ENCODE assay signal across 9 cellular contexts in the genomic region with DNA sequence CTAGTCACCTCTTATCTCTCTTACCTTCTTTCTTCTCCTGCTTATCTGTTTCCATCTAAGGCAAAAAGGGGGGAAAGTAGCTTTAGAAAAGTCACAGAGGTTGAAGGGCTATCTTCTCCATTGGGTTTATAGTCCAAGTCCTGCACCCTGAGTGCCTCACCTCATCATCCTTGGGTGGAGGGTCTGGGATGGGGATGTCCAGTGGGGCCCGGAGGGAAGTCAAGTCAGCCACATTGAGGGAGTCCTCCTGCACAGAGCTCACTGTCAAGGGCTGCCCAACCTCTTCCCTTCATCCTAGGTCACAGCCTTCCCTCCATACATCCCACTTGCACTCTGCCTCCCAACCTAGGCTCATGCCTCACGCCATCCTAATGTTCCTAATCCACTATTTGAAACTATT. TPM values are rescaled to one million over a fixed set of nuclear protein-coding genes. Genes with fewer than 3 reads are reported as not detected.
DNase-seq lines count a peak whose midpoint lies in the region; ATAC-seq and TF ChIP-seq lines count a peak whose summit lies in the region.
"Had no signal": no experiment of that assay in that cellular context is flagged by ENCODE, and none has a peak within 500 bp of the region (broad histone marks: within the 10 kb centered on the region; RNA-seq: fewer than 3 reads in every experiment).

No MANE protein-coding gene starts in this region.

- H3K4me3 ChIP-seq in GM23248: peak overlapping the region; percentile 84
- peak overlapping the region; percentile 95 for H3K4me3 ChIP-seq in SU-DHL-6 (ENCODE audit: insufficient read depth, low read length, poor library complexity, severe bottlenecking)
- H3K4me3 ChIP-seq in fibroblast of the aortic adventitia (ENCODE audit: low read depth, low read length): peak overlapping the region; percentile 95
- peak overlapping the region in 2 of 7 experiments; percentile 82 to 87 for H3K4me3 ChIP-seq in skin epidermis

- TF ChIP-seq CTCF in SU-DHL-6 (IDR thresholded peaks at IDR 0.05; ENCODE audit: insufficient read depth, low read length, poor library complexity, severe bottlenecking) (no peak), fibroblast of the aortic adventitia (IDR thresholded peaks at IDR 0.05; ENCODE audit: insufficient read depth, low read length) (no peak)

- no peaks in the 10 kb centered on the region for H3K9me3 ChIP-seq in GM23248 (ENCODE audit: low read depth)
- H3K9me3 ChIP-seq in SU-DHL-6 (ENCODE audit: insufficient read depth, low read length): no peaks in the 10 kb centered on the region

- no peaks in the 10 kb centered on the region for H3K9me2 ChIP-seq in GM23248 (ENCODE audit: insufficient read depth)
- no peaks in the 10 kb centered on the region for H3K9me2 ChIP-seq in SU-DHL-6 (replicated peaks; ENCODE audit: insufficient read depth, low read length)

- DNase-seq in GM23248: no peak
- DNase-seq in fibroblast of the aortic adventitia (ENCODE audit: low read depth): no peak
- DNase-seq in amniotic stem cell (lab: John Stamatoyannopoulos, UW): no peak
- DNase-seq in NCI-H1694 (lab: John Stamatoyannopoulos, UW): no peak
- DNase-seq: amygdala had no signal

- WGBS in GM23248 (ENCODE audit: low coverage in 1 of 2, low lambda C conversion rate in 2 of 2, missing lambda C conversion rate in 2 of 2), 2 experiments: 81 to 88% methylated on average over 2 of the region's 2 CpGs

- peak overlapping the region; percentile 79; the same call in 1 of the 2 replicates for H3K27ac ChIP-seq in GM23248
- no peak overlapping the region for H3K27ac ChIP-seq in SU-DHL-6 (ENCODE audit: low read depth, low read length)
- H3K27ac ChIP-seq in skin epidermis: peak overlapping the region in 15 of 21 experiments; percentile 2 to 94 (median 88)

- in situ Hi-C loops in GM23248 (cut with MboI): no loop called here

- peak overlapping the region; percentile 83 for H3K4me2 ChIP-seq in GM23248 (ENCODE audit: unreplicated experiment)
- H3K4me2 ChIP-seq in SU-DHL-6 (ENCODE audit: low read depth, low read length, poor library complexity, severe bottlenecking): peak overlapping the region; percentile 96

- H3K9ac ChIP-seq in GM23248: peak overlapping the region; percentile 80
- peak overlapping the region; percentile 91 for H3K9ac ChIP-seq in SU-DHL-6 (ENCODE audit: low read length)

- no peaks in the 10 kb centered on the region for H3K27me3 ChIP-seq in GM23248 (replicated peaks; ENCODE audit: insufficient read depth)
- no peaks in the 10 kb centered on the region for H3K27me3 ChIP-seq in SU-DHL-6 (ENCODE audit: low read length)

- no peak for ATAC-seq in GM21360 (IDR thresholded peaks at IDR 0.05; ENCODE audit: unreplicated experiment)
- ATAC-seq: Right ventricle myocardium inferior had no signal

- H3K4me1 ChIP-seq in GM23248 (ENCODE audit: insufficient read depth): peaks cover 37% of the 10 kb centered on the region

- H3K36me3 ChIP-seq in GM23248 (ENCODE audit: low read depth) (peaks cover 8% of the 10 kb centered on the region; the same call in 1 of the 2 replicates), SU-DHL-6 (ENCODE audit: low read length) (0 out of 2 replicates have a peak, but pooled peaks cover 6% of the 10 kb centered on the region)

- no peak overlapping the region for H2AFZ ChIP-seq in GM23248
- H2AFZ ChIP-seq in SU-DHL-6 (ENCODE audit: low read depth, low read length, severe bottlenecking): no peak overlapping the region

- no peaks in the 10 kb centered on the region for H4K20me1 ChIP-seq in GM23248 (ENCODE audit: insufficient read depth)
- no peaks in the 10 kb centered on the region for H4K20me1 ChIP-seq in SU-DHL-6 (ENCODE audit: low read depth, low read length)

- peaks cover 55% of the 10 kb centered on the region for H3K79me2 ChIP-seq in GM23248 (ENCODE audit: insufficient read depth)
- peaks cover 34% of the 10 kb centered on the region for H3K79me2 ChIP-seq in SU-DHL-6 (ENCODE audit: insufficient read depth, low read length)

- H3F3A ChIP-seq in GM23248 (ENCODE audit: insufficient read depth) (peaks cover 41% of the 10 kb centered on the region), SU-DHL-6 (ENCODE audit: insufficient read depth) (peaks cover 10% of the 10 kb centered on the region; the same call in 1 of the 2 replicates)

RNA-seq across cellular contexts. Expression of a gene that starts 1.2 kb away (rescaled TPM):
- total RNA-seq in GM23248 (2014; rRNA removed; shearing (Covaris generic)): 38.3 and 41.4 TPM in 2 replicates
- polyA plus RNA-seq in GM23248 (2016; fragmentation: Nextera tagmentation; extraction: Ambion mirVana): 158 and 164 TPM in 2 replicates
- total RNA-seq in fibroblast of the aortic adventitia (ENCODE audit: low replicate concordance): 33.4 and 78.3 TPM in 2 replicates

RNA-seq across cellular contexts. Expression of a gene that starts 2.1 kb away (rescaled TPM):
- 40.3 and 50.0 TPM in 2 replicates for total RNA-seq in GM23248 (2014; rRNA removed; shearing (Covaris generic))
- polyA plus RNA-seq in GM23248 (2016; fragmentation: Nextera tagmentation; extraction: Ambion mirVana): 29.4 and 36.7 TPM in 2 replicates
- total RNA-seq in fibroblast of the aortic adventitia (ENCODE audit: low replicate concordance): 51.1 and 165 TPM in 2 replicates

RNA-seq across cellular contexts. Expression of a gene that starts 3.8 kb away (rescaled TPM):
- 17.1 and 22.9 TPM in 2 replicates for total RNA-seq in GM23248 (2014; rRNA removed; shearing (Covaris generic))
- polyA plus RNA-seq in GM23248 (2016; fragmentation: Nextera tagmentation; extraction: Ambion mirVana): 27.4 and 28.7 TPM in 2 replicates
- 3.8 and 11.9 TPM in 2 replicates for total RNA-seq in fibroblast of the aortic adventitia (ENCODE audit: low replicate concordance)

RNA-seq across cellular contexts. Expression of a gene that starts 9.2 kb away (rescaled TPM):
- total RNA-seq in GM23248 (2014; rRNA removed; shearing (Covaris generic)): 58.9 and 67.7 TPM in 2 replicates
- polyA plus RNA-seq in GM23248 (2016; fragmentation: Nextera tagmentation; extraction: Ambion mirVana): 144 and 147 TPM in 2 replicates
- 84.8 and 117 TPM in 2 replicates for total RNA-seq in fibroblast of the aortic adventitia (ENCODE audit: low replicate concordance)

RNA-seq across cellular contexts. Expression of a gene that starts 14.8 kb away (rescaled TPM):
- not detected in 2 replicates for total RNA-seq in GM23248 (2014; rRNA removed; shearing (Covaris generic))
- not detected in 2 replicates for polyA plus RNA-seq in GM23248 (2016; fragmentation: Nextera tagmentation; extraction: Ambion mirVana)
- total RNA-seq in fibroblast of the aortic adventitia (ENCODE audit: low replicate concordance): 0.18 TPM in 1 of 2 replicates, not detected in the other
